ENCODE assay signal across 8 cellular contexts in the genomic region with DNA sequence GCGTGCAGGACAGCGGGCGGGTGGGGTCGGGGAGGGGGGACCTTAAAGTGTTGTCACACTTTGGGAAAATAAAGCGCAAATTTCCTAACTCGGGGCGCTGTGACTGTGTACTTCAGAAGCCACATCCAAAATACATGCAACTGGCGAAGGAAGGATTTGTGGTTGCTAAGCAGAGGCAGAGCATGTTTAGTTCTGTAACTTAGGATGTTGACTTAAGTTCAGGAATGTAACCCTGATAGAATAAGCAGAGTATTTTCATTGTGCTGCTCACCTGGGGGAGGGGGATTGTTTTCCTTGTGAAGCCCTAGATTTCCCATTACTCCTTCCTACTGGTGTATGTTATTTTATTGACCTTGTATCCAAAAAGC. TPM values are rescaled to one million over a fixed set of nuclear protein-coding genes. Genes with fewer than 3 reads are reported as not detected.
DNase-seq lines count a peak whose midpoint lies in the region; ATAC-seq and TF ChIP-seq lines count a peak whose summit lies in the region.

No MANE protein-coding gene starts in this region.

- peak overlapping the region; percentile 66 for H2AFZ ChIP-seq in neuronal stem cell (ENCODE audit: low read length)

- H4K91ac ChIP-seq in neuronal stem cell (ENCODE audit: low read depth, low read length, poor library complexity): no peak overlapping the region

- peak; percentile 33 for DNase-seq in NCI-H146 treated with DMSO at 0.1 percent for 48 hours (lab: John Stamatoyannopoulos, UW; ENCODE audit: unreplicated experiment)
- no peak for DNase-seq in NCI-H146 (lab: John Stamatoyannopoulos, UW)
- DNase-seq in SJSA1 (ENCODE audit: low read depth in 1 of 2, low spot score in 2 of 2): peak in 1 of 2 experiments; percentile 67
- no peak for DNase-seq in esophagus muscularis mucosa (ENCODE audit: extremely low spot score)
- DNase-seq in neuronal stem cell (ENCODE audit: low spot score): no peak
- no peak for DNase-seq in stimulated activated CD4-positive, alpha-beta T cell treated with anti-CD3 and anti-CD28 coated beads, Interleukin-4, amount 100 ng/mL, for 1 hour

- H2BK5ac ChIP-seq in neuronal stem cell (ENCODE audit: low read length): no peak overlapping the region

- intact Hi-C loops in esophagus muscularis mucosa (cut with DNase I): loop anchor here (5.0 kb wide), 4 partner anchors 37 to 327 kb away; a partner anchor contains a TSS

- peak overlapping the region; percentile 38 for H3K4me2 ChIP-seq in neuronal stem cell (ENCODE audit: insufficient read depth, low read length, poor library complexity, severe bottlenecking)

- no peak overlapping the region for H2BK120ac ChIP-seq in neuronal stem cell (ENCODE audit: low read depth, low read length)

- H3K23ac ChIP-seq in neuronal stem cell (ENCODE audit: low read depth, low read length, poor library complexity): no peak overlapping the region

- H2AK5ac ChIP-seq in neuronal stem cell (ENCODE audit: low read depth, low read length): no peak overlapping the region

- H3K4me1 ChIP-seq in SJSA1 (replicated peaks) (peaks cover 32% of the 10 kb centered on the region), esophagus muscularis mucosa (peaks cover 38 to 52% (median 52%) of the 10 kb centered on the region in 4 donors), neuronal stem cell (ENCODE audit: control insufficient read depth in 2 of 2, insufficient read depth in 1 of 2, low read depth in 1 of 2, low read length in 2 of 2) (peaks cover 23 to 39% of the 10 kb centered on the region in 2 donors)

- ATAC-seq in HG03457 (IDR thresholded peaks at IDR 0.05; ENCODE audit: unreplicated experiment) (no peak), HG03432 (IDR thresholded peaks at IDR 0.05; ENCODE audit: unreplicated experiment) (no peak)

- H3K4me3 ChIP-seq in SJSA1: peak overlapping the region; percentile 71
- peak overlapping the region; percentile 72 to 79 (median 73) for H3K4me3 ChIP-seq in esophagus muscularis mucosa
- peak overlapping the region in 1 of 2 donors; percentile 71 for H3K4me3 ChIP-seq in neuronal stem cell (ENCODE audit: low read length in 2 of 2)

- no peaks in the 10 kb centered on the region for H3K9me3 ChIP-seq in SJSA1 (replicated peaks)
- H3K9me3 ChIP-seq in esophagus muscularis mucosa: no peaks in the 10 kb centered on the region
- no peaks in the 10 kb centered on the region for H3K9me3 ChIP-seq in neuronal stem cell (replicated peaks in 1 of 2; ENCODE audit: control insufficient read depth in 2 of 2, insufficient read depth in 1 of 2, low read depth in 1 of 2, low read length in 2 of 2)

- 1% methylated on average over 8 of the region's 8 CpGs for WGBS in esophagus muscularis mucosa
- no CpG with 5 or more reads among the region's 8 CpGs for WGBS in neuronal stem cell (ENCODE audit: extremely low coverage in 2 of 2, insufficient read length in 2 of 2, insufficient replicate concordance in 1 of 2), 2 donors

- peak overlapping the region; percentile 79 for H3K27ac ChIP-seq in SJSA1
- peak overlapping the region; percentile 89 to 90 (median 89) for H3K27ac ChIP-seq in esophagus muscularis mucosa (replicated peaks in 1 of 4)
- H3K27ac ChIP-seq in neuronal stem cell (replicated peaks; ENCODE audit: low read length): peak overlapping the region; percentile 44

- H3K36me3 ChIP-seq in SJSA1 (peaks cover 9% of the 10 kb centered on the region), esophagus muscularis mucosa (peaks cover 0 to 7% (median 2%) of the 10 kb centered on the region in 4 donors), neuronal stem cell (replicated peaks in 1 of 2; ENCODE audit: control insufficient read depth in 2 of 2, insufficient read depth in 2 of 2, low read length in 2 of 2) (peaks cover 3 to 11% of the 10 kb centered on the region in 2 donors)

- no peaks in the 10 kb centered on the region for H3K79me1 ChIP-seq in neuronal stem cell (ENCODE audit: low read depth, low read length)

- no peak for TF ChIP-seq POLR2A in esophagus muscularis mucosa (IDR thresholded peaks at IDR 0.05; ENCODE audit: low read depth)

- H2BK15ac ChIP-seq in neuronal stem cell (ENCODE audit: low read length): no peak overlapping the region

- H3K14ac ChIP-seq in neuronal stem cell (ENCODE audit: low read length): no peak overlapping the region

- no peak overlapping the region for H3K9ac ChIP-seq in neuronal stem cell (ENCODE audit: low read depth, low read length, poor library complexity)

- no peaks in the 10 kb centered on the region for H3K27me3 ChIP-seq in SJSA1 (replicated peaks)
- H3K27me3 ChIP-seq in esophagus muscularis mucosa: no peaks in the 10 kb centered on the region
- no peaks in the 10 kb centered on the region for H3K27me3 ChIP-seq in neuronal stem cell (ENCODE audit: control insufficient read depth in 3 of 3, insufficient read depth in 3 of 3, low read depth in 1 of 3, low read length in 3 of 3)

- TF ChIP-seq CTCF in esophagus muscularis mucosa (IDR thresholded peaks at IDR 0.05): no peak

- no peak overlapping the region for H3K18ac ChIP-seq in neuronal stem cell (ENCODE audit: low read length)

- TF ChIP-seq EP300 in esophagus muscularis mucosa (IDR thresholded peaks at IDR 0.05): no peak

- H3K4ac ChIP-seq in neuronal stem cell (ENCODE audit: low read length): no peak overlapping the region

- H2BK12ac ChIP-seq in neuronal stem cell (ENCODE audit: low read length): no peak overlapping the region

- no peak overlapping the region for H4K8ac ChIP-seq in neuronal stem cell (ENCODE audit: low read depth, low read length)

RNA-seq across cellular contexts. Expression of a gene that starts 0.5 kb away (rescaled TPM):
- 10.2 and 14.1 TPM in 2 replicates for total RNA-seq in SJSA1 (2014; rRNA removed; shearing (Covaris generic))
- 10 to 100 TPM; 25.2 to 43.3 (median 34.7) TPM for total RNA-seq in esophagus muscularis mucosa
- polyA plus RNA-seq in neuronal stem cell (2013, experiment 1 of 2): 15.1 TPM
- 15.7 TPM for polyA plus RNA-seq in neuronal stem cell (2013, experiment 2 of 2)

RNA-seq across cellular contexts. Expression of a gene that starts 47.0 kb away (rescaled TPM):
- total RNA-seq in SJSA1 (2014; rRNA removed; shearing (Covaris generic)): 53.0 and 53.3 TPM in 2 replicates
- total RNA-seq in esophagus muscularis mucosa: 10 to 100 TPM in 2 of 4 donors, 1 to 10 TPM in 2; 9.0 to 11.9 (median 10.0) TPM
- 17.4 TPM for polyA plus RNA-seq in neuronal stem cell (2013, experiment 1 of 2)
- 19.7 TPM for polyA plus RNA-seq in neuronal stem cell (2013, experiment 2 of 2)

RNA-seq across cellular contexts. Expression of a gene that starts 56.9 kb away (rescaled TPM):
- 16.1 and 19.2 TPM in 2 replicates for total RNA-seq in SJSA1 (2014; rRNA removed; shearing (Covaris generic))
- 10 to 100 TPM; 11.4 to 13.6 (median 12.0) TPM for total RNA-seq in esophagus muscularis mucosa
- 14.3 TPM for polyA plus RNA-seq in neuronal stem cell (2013, experiment 1 of 2)
- 14.2 TPM for polyA plus RNA-seq in neuronal stem cell (2013, experiment 2 of 2)
